ENCODE assay signal across 1 cellular context in the genomic region with DNA sequence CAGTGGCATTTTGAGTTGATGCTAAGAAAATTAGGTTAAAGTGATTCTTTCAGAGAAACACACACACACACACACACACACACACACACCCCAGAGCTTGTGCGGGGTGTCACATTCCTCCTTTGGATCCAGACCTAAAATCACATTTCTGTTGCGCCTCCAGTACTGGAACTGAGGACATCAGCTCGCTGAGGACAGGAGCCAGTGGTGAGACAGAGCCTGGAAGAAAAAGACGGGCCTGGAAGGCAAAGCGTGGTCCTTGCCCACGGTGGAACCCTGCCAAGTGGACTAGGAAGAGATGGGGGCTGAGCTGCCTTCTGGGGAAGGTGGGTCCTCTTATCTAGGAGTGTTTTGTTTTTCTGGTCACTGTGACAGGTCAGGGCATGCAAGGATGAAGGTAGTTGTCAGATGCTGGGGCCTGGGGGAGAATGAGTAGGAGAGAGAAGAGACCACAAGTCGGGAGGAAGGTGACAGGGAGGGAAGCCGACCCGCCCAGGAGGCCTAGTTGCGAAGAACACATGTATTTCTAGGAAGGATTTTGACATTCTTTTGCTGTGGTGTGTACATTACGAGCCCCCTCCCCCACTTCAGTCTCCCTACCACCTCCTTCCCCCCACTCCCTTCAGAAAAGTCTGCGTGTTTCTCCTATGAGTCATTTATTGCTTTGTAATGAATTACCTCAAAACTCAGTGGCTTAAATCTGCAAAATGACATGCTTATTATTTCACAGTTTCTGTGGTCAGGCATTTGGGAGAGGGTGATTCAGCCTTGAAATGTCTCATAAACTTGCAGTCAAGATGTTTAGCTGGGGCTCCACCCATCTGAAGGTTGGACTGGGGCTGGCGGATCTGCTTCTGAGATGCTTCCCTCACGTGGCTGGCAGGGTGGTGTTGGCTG.
A peak's percentile ranks its signal among the peaks of the same experiment; 100 is the strongest.
TF ChIP-seq lines count a peak whose summit lies in the region.

No MANE protein-coding gene starts in this region.

TF ChIP-seq in HEK293, 187 proteins besides CTCF, POLR2A, EP300 and RAD21 (continued from another document and continues in another):
- TF ChIP-seq, protein P1, sequence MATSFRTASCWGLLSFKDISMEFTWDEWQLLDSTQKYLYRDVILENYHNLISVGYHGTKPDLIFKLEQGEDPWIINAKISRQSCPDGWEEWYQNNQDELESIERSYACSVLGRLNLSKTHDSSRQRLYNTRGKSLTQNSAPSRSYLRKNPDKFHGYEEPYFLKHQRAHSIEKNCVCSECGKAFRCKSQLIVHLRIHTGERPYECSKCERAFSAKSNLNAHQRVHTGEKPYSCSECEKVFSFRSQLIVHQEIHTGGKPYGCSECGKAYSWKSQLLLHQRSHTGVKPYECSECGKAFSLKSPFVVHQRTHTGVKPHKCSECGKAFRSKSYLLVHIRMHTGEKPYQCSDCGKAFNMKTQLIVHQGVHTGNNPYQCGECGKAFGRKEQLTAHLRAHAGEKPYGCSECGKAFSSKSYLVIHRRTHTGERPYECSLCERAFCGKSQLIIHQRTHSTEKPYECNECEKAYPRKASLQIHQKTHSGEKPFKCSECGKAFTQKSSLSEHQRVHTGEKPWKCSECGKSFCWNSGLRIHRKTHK (tag by site-specific recombination; IDR thresholded peaks at IDR 0.05) = 0 out of 2 replicates have a peak, but pooled peaks have one; percentile 34
- TF ChIP-seq, protein P2, sequence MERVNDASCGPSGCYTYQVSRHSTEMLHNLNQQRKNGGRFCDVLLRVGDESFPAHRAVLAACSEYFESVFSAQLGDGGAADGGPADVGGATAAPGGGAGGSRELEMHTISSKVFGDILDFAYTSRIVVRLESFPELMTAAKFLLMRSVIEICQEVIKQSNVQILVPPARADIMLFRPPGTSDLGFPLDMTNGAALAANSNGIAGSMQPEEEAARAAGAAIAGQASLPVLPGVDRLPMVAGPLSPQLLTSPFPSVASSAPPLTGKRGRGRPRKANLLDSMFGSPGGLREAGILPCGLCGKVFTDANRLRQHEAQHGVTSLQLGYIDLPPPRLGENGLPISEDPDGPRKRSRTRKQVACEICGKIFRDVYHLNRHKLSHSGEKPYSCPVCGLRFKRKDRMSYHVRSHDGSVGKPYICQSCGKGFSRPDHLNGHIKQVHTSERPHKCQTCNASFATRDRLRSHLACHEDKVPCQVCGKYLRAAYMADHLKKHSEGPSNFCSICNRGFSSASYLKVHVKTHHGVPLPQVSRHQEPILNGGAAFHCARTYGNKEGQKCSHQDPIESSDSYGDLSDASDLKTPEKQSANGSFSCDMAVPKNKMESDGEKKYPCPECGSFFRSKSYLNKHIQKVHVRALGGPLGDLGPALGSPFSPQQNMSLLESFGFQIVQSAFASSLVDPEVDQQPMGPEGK (tag by site-specific recombination; IDR thresholded peaks at IDR 0.05) = peak; percentile 90
- TF ChIP-seq ZNF561 (tag by site-specific recombination; IDR thresholded peaks at IDR 0.05; ENCODE audit: borderline replicate concordance) (no peak), ZBTB8A (tag by site-specific recombination; IDR thresholded peaks at IDR 0.05) (no peak), ZNF138 (tag by site-specific recombination; IDR thresholded peaks at IDR 0.05; ENCODE audit: borderline replicate concordance) (no peak), ZNF629 (tag by site-specific recombination; IDR thresholded peaks at IDR 0.05) (peak; percentile 95), ZNF132 (tag by site-specific recombination; IDR thresholded peaks at IDR 0.05; ENCODE audit: borderline replicate concordance) (peak; percentile 71; the same call in 1 of the 2 replicates), HOXD13 (CRISPR knock-in tag; IDR thresholded peaks at IDR 0.05; ENCODE audit: borderline replicate concordance) (peak; percentile 66; the same call in 1 of the 2 replicates), BCL11B (tag by site-specific recombination; IDR thresholded peaks at IDR 0.05; ENCODE audit: low read depth) (no peak), REPIN1 (tag by site-specific recombination; IDR thresholded peaks at IDR 0.05; ENCODE audit: low read depth) (no peak), ZXDB (tag by site-specific recombination; IDR thresholded peaks at IDR 0.05) (peak; percentile 23; the same call in 1 of the 2 replicates), ZNF2 (tag by site-specific recombination; IDR thresholded peaks at IDR 0.05) (no peak), BCL11A (tag by site-specific recombination; IDR thresholded peaks at IDR 0.05; ENCODE audit: low read depth) (peak; percentile 60; the same call in 1 of the 2 replicates), TCF7L2 (IDR thresholded peaks at IDR 0.05; ENCODE audit: borderline replicate concordance, low read depth, low read length) (no peak), SCRT2 (tag by site-specific recombination; IDR thresholded peaks at IDR 0.05) (no peak), OVOL3 (tag by site-specific recombination; IDR thresholded peaks at IDR 0.05) (no peak), ZNF558 (tag by site-specific recombination; IDR thresholded peaks at IDR 0.05) (peak; percentile 76), KLF7 (tag by site-specific recombination; IDR thresholded peaks at IDR 0.05; ENCODE audit: borderline replicate concordance) (0 out of 2 replicates have a peak, but pooled peaks have one; percentile 8), SALL2 (tag by site-specific recombination; IDR thresholded peaks at IDR 0.05; ENCODE audit: borderline replicate concordance) (no peak), ZNF169 (tag by site-specific recombination; IDR thresholded peaks at IDR 0.05) (no peak), ZNF157 (tag by site-specific recombination; IDR thresholded peaks at IDR 0.05) (no peak), ZNF302 (tag by site-specific recombination; IDR thresholded peaks at IDR 0.05; ENCODE audit: low read depth) (no peak), SETDB1 (IDR thresholded peaks at IDR 0.05; ENCODE audit: insufficient read length, low read length) (peak; percentile 100), ZSCAN30 (tag by site-specific recombination; IDR thresholded peaks at IDR 0.05) (no peak), GLI2 (tag by site-specific recombination; IDR thresholded peaks at IDR 0.05; ENCODE audit: borderline replicate concordance, low read depth) (no peak), ZNF426 (tag by site-specific recombination; IDR thresholded peaks at IDR 0.05) (no peak), GFI1B (tag by site-specific recombination; IDR thresholded peaks at IDR 0.05) (0 out of 2 replicates have a peak, but pooled peaks have one; percentile 30), KLF10 (tag by site-specific recombination; IDR thresholded peaks at IDR 0.05) (peak; percentile 50; the same call in 1 of the 2 replicates), ZNF600 (tag by site-specific recombination; IDR thresholded peaks at IDR 0.05) (no peak)
- TF ChIP-seq, protein P3, sequence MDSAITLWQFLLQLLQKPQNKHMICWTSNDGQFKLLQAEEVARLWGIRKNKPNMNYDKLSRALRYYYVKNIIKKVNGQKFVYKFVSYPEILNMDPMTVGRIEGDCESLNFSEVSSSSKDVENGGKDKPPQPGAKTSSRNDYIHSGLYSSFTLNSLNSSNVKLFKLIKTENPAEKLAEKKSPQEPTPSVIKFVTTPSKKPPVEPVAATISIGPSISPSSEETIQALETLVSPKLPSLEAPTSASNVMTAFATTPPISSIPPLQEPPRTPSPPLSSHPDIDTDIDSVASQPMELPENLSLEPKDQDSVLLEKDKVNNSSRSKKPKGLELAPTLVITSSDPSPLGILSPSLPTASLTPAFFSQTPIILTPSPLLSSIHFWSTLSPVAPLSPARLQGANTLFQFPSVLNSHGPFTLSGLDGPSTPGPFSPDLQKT (IDR thresholded peaks at IDR 0.05; ENCODE audit: borderline replicate concordance, low read depth, low read length) = no peak
- TF ChIP-seq, protein P4, sequence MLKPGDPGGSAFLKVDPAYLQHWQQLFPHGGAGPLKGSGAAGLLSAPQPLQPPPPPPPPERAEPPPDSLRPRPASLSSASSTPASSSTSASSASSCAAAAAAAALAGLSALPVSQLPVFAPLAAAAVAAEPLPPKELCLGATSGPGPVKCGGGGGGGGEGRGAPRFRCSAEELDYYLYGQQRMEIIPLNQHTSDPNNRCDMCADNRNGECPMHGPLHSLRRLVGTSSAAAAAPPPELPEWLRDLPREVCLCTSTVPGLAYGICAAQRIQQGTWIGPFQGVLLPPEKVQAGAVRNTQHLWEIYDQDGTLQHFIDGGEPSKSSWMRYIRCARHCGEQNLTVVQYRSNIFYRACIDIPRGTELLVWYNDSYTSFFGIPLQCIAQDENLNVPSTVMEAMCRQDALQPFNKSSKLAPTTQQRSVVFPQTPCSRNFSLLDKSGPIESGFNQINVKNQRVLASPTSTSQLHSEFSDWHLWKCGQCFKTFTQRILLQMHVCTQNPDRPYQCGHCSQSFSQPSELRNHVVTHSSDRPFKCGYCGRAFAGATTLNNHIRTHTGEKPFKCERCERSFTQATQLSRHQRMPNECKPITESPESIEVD (tag by site-specific recombination; IDR thresholded peaks at IDR 0.05) = peak; percentile 75
- TF ChIP-seq, protein P5, sequence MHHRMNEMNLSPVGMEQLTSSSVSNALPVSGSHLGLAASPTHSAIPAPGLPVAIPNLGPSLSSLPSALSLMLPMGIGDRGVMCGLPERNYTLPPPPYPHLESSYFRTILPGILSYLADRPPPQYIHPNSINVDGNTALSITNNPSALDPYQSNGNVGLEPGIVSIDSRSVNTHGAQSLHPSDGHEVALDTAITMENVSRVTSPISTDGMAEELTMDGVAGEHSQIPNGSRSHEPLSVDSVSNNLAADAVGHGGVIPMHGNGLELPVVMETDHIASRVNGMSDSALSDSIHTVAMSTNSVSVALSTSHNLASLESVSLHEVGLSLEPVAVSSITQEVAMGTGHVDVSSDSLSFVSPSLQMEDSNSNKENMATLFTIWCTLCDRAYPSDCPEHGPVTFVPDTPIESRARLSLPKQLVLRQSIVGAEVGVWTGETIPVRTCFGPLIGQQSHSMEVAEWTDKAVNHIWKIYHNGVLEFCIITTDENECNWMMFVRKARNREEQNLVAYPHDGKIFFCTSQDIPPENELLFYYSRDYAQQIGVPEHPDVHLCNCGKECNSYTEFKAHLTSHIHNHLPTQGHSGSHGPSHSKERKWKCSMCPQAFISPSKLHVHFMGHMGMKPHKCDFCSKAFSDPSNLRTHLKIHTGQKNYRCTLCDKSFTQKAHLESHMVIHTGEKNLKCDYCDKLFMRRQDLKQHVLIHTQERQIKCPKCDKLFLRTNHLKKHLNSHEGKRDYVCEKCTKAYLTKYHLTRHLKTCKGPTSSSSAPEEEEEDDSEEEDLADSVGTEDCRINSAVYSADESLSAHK (tag by site-specific recombination; IDR thresholded peaks at IDR 0.05) = no peak
- TF ChIP-seq, protein P6, sequence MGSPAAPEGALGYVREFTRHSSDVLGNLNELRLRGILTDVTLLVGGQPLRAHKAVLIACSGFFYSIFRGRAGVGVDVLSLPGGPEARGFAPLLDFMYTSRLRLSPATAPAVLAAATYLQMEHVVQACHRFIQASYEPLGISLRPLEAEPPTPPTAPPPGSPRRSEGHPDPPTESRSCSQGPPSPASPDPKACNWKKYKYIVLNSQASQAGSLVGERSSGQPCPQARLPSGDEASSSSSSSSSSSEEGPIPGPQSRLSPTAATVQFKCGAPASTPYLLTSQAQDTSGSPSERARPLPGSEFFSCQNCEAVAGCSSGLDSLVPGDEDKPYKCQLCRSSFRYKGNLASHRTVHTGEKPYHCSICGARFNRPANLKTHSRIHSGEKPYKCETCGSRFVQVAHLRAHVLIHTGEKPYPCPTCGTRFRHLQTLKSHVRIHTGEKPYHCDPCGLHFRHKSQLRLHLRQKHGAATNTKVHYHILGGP (tag by site-specific recombination; IDR thresholded peaks at IDR 0.05) = peak; percentile 96
- TF ChIP-seq, protein P7, sequence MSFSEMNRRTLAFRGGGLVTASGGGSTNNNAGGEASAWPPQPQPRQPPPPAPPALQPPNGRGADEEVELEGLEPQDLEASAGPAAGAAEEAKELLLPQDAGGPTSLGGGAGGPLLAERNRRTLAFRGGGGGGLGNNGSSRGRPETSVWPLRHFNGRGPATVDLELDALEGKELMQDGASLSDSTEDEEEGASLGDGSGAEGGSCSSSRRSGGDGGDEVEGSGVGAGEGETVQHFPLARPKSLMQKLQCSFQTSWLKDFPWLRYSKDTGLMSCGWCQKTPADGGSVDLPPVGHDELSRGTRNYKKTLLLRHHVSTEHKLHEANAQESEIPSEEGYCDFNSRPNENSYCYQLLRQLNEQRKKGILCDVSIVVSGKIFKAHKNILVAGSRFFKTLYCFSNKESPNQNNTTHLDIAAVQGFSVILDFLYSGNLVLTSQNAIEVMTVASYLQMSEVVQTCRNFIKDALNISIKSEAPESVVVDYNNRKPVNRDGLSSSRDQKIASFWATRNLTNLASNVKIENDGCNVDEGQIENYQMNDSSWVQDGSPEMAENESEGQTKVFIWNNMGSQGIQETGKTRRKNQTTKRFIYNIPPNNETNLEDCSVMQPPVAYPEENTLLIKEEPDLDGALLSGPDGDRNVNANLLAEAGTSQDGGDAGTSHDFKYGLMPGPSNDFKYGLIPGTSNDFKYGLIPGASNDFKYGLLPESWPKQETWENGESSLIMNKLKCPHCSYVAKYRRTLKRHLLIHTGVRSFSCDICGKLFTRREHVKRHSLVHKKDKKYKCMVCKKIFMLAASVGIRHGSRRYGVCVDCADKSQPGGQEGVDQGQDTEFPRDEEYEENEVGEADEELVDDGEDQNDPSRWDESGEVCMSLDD (tag by site-specific recombination; IDR thresholded peaks at IDR 0.05) = no peak
- TF ChIP-seq, protein P8, sequence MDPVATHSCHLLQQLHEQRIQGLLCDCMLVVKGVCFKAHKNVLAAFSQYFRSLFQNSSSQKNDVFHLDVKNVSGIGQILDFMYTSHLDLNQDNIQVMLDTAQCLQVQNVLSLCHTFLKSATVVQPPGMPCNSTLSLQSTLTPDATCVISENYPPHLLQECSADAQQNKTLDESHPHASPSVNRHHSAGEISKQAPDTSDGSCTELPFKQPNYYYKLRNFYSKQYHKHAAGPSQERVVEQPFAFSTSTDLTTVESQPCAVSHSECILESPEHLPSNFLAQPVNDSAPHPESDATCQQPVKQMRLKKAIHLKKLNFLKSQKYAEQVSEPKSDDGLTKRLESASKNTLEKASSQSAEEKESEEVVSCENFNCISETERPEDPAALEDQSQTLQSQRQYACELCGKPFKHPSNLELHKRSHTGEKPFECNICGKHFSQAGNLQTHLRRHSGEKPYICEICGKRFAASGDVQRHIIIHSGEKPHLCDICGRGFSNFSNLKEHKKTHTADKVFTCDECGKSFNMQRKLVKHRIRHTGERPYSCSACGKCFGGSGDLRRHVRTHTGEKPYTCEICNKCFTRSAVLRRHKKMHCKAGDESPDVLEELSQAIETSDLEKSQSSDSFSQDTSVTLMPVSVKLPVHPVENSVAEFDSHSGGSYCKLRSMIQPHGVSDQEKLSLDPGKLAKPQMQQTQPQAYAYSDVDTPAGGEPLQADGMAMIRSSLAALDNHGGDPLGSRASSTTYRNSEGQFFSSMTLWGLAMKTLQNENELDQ (tag by site-specific recombination; IDR thresholded peaks at IDR 0.05; ENCODE audit: low read depth) = no peak
- TF ChIP-seq, protein P9, sequence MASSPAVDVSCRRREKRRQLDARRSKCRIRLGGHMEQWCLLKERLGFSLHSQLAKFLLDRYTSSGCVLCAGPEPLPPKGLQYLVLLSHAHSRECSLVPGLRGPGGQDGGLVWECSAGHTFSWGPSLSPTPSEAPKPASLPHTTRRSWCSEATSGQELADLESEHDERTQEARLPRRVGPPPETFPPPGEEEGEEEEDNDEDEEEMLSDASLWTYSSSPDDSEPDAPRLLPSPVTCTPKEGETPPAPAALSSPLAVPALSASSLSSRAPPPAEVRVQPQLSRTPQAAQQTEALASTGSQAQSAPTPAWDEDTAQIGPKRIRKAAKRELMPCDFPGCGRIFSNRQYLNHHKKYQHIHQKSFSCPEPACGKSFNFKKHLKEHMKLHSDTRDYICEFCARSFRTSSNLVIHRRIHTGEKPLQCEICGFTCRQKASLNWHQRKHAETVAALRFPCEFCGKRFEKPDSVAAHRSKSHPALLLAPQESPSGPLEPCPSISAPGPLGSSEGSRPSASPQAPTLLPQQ (tag by site-specific recombination; IDR thresholded peaks at IDR 0.05) = peak; percentile 89
